8 cellular contexts compared by ENCODE assay signal in the genomic region with DNA sequence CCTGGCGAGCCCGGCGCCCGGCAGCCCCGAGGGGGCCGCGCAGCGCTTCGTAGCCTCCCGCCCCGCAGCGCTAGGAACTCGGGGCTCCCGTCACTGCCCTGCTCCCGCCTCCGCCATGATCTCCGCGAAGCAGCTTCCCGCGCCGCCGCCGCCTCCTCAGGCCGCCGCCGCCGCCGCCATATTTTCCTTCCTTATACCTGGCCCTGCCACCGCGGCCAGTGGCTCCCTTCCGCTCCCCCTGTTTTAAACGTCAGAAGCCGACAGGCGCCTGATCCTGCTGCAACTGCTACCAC. TPM values are rescaled to one million over a fixed set of nuclear protein-coding genes. Genes with fewer than 3 reads are reported as not detected.
DNase-seq lines count a peak whose midpoint lies in the region; ATAC-seq and TF ChIP-seq lines count a peak whose summit lies in the region.

No MANE protein-coding gene starts in this region.

- H3K4me3 Mint-ChIP-seq in activated T-helper 2 cell treated with anti-CD3 and anti-CD28 coated beads, Interferon-gamma antibody, Interleukin-2, Interleukin-4, amounts not matched to agents 10 μg/mL and 5 μg/mL and 100 μg/mL, durations not matched to agents 14 hours and 24 hours and 36 hours (ENCODE audit: low read depth), result peak overlapping the region; percentile 94
- H3K4me3 Mint-ChIP-seq in stimulated activated memory B cell treated with anti-CD40 and anti-IgM and Interleukin-4, amounts not matched to agents 10 μg/mL and 1 μg/mL and 100 μg/mL, for 72 hours, result peak overlapping the region; percentile 98

- peaks cover 24% of the 10 kb centered on the region for H3K4me1 Mint-ChIP-seq in activated T-helper 2 cell treated with anti-CD3 and anti-CD28 coated beads, Interferon-gamma antibody, Interleukin-2, Interleukin-4, amounts not matched to agents 10 μg/mL and 5 μg/mL and 100 μg/mL, durations not matched to agents 14 hours and 24 hours and 36 hours (ENCODE audit: low read depth)
- peaks cover 17% of the 10 kb centered on the region for H3K4me1 Mint-ChIP-seq in stimulated activated memory B cell treated with anti-CD40 and anti-IgM and Interleukin-4, amounts not matched to agents 10 μg/mL and 1 μg/mL and 100 μg/mL, for 72 hours

- peak; percentile 22 for ATAC-seq in GM19372 (IDR thresholded peaks at IDR 0.05; ENCODE audit: low read depth, unreplicated experiment)
- peak; percentile 32 for ATAC-seq in HG03432 (IDR thresholded peaks at IDR 0.05; ENCODE audit: unreplicated experiment)
- peak; percentile 57 for ATAC-seq in stimulated activated memory B cell treated with anti-CD40 and anti-IgM and Interleukin-4, amounts not matched to agents 10 μg/mL and 1 μg/mL and 100 μg/mL, for 72 hours

- H3K27ac Mint-ChIP-seq in activated T-helper 2 cell treated with anti-CD3 and anti-CD28 coated beads, Interferon-gamma antibody, Interleukin-2, Interleukin-4, amounts not matched to agents 10 μg/mL and 5 μg/mL and 100 μg/mL, durations not matched to agents 14 hours and 24 hours and 36 hours, result peak overlapping the region; percentile 99
- peak overlapping the region; percentile 99 for H3K27ac Mint-ChIP-seq in stimulated activated memory B cell treated with anti-CD40 and anti-IgM and Interleukin-4, amounts not matched to agents 10 μg/mL and 1 μg/mL and 100 μg/mL, for 72 hours

- H3K27me3 Mint-ChIP-seq in activated T-helper 2 cell treated with anti-CD3 and anti-CD28 coated beads, Interferon-gamma antibody, Interleukin-2, Interleukin-4, amounts not matched to agents 10 μg/mL and 5 μg/mL and 100 μg/mL, durations not matched to agents 14 hours and 24 hours and 36 hours (ENCODE audit: low read depth), result peaks cover 1% of the 10 kb centered on the region
- H3K27me3 Mint-ChIP-seq in stimulated activated memory B cell treated with anti-CD40 and anti-IgM and Interleukin-4, amounts not matched to agents 10 μg/mL and 1 μg/mL and 100 μg/mL, for 72 hours, result no peaks in the 10 kb centered on the region

- peak overlapping the region; percentile 96 for H3K27ac ChIP-seq in C4-2B

- no peak for TF ChIP-seq CTCF in C4-2B (conservative IDR thresholded peaks at IDR 0.05)

- H3K4me3 ChIP-seq in iPS-11a (ENCODE audit: low read depth, low read length), result peak overlapping the region; percentile 95

- intact Hi-C loops in activated T-helper 2 cell treated with anti-CD3 and anti-CD28 coated beads, Interferon-gamma antibody, Interleukin-2, Interleukin-4, amounts not matched to agents 10 μg/mL and 5 μg/mL and 100 μg/mL, durations not matched to agents 14 hours and 24 hours and 36 hours (cut with micrococcal nuclease), result loop anchor here (1.0 to 10.0 kb wide), 7 partner anchors 15 to 530 kb away; a partner anchor contains a TSS

- peaks cover 40% of the 10 kb centered on the region for H3K36me3 Mint-ChIP-seq in activated T-helper 2 cell treated with anti-CD3 and anti-CD28 coated beads, Interferon-gamma antibody, Interleukin-2, Interleukin-4, amounts not matched to agents 10 μg/mL and 5 μg/mL and 100 μg/mL, durations not matched to agents 14 hours and 24 hours and 36 hours (ENCODE audit: low read depth)
- peaks cover 17% of the 10 kb centered on the region for H3K36me3 Mint-ChIP-seq in stimulated activated memory B cell treated with anti-CD40 and anti-IgM and Interleukin-4, amounts not matched to agents 10 μg/mL and 1 μg/mL and 100 μg/mL, for 72 hours

- no peaks in the 10 kb centered on the region for H3K9me3 Mint-ChIP-seq in activated T-helper 2 cell treated with anti-CD3 and anti-CD28 coated beads, Interferon-gamma antibody, Interleukin-2, Interleukin-4, amounts not matched to agents 10 μg/mL and 5 μg/mL and 100 μg/mL, durations not matched to agents 14 hours and 24 hours and 36 hours
- no peaks in the 10 kb centered on the region for H3K9me3 Mint-ChIP-seq in stimulated activated memory B cell treated with anti-CD40 and anti-IgM and Interleukin-4, amounts not matched to agents 10 μg/mL and 1 μg/mL and 100 μg/mL, for 72 hours

- DNase-seq in activated T-helper 2 cell treated with anti-CD3 and anti-CD28 coated beads, Interferon-gamma antibody, Interleukin-2, Interleukin-4, amounts not matched to agents 10 μg/mL and 5 μg/mL and 100 μg/mL, durations not matched to agents 14 hours and 24 hours and 36 hours (ENCODE audit: low spot score), result no peak
- DNase-seq in HuH-7.5 (ENCODE audit: low spot score), result no peak
- DNase-seq in C1 segment of cervical spinal cord (lab: John Stamatoyannopoulos, UW), result no peak

RNA-seq across cellular contexts. Expression of a gene that starts 0.3 kb away (rescaled TPM):
- 104 and 121 TPM in 2 replicates for total RNA-seq in activated T-helper 2 cell treated with anti-CD3 and anti-CD28 coated beads, Interferon-gamma antibody, Interleukin-2, Interleukin-4, amounts not matched to agents 10 μg/mL and 5 μg/mL and 100 μg/mL, durations not matched to agents 14 hours and 24 hours and 36 hours
